19 cellular contexts compared by ENCODE assay signal in genomic region chr2:147603434-147604225, GRCh38.
"Had no signal": no experiment of that assay in that cellular context is flagged by ENCODE, and none has a peak within 500 bp of the region (broad histone marks: within the 10 kb centered on the region; RNA-seq: fewer than 3 reads in every experiment).

No MANE protein-coding gene starts in this region.

- H3K27me3 ChIP-seq: body of pancreas, colonic mucosa, esophagus muscularis mucosa, neutrophil, sigmoid colon, testis had no signal

- ATAC-seq: activated CD8-positive, alpha-beta memory T cell treated with anti-CD3 and anti-CD28 coated beads, Interleukin-2, amount 10 ng/mL, durations not matched to agents 7 days and 5 days; activated T-helper 17 cell treated with anti-CD3 and anti-CD28 coated beads, Interleukin-2, amount 50 U/mL, for 72 hours; body of pancreas; stimulated activated effector memory CD8-positive, alpha-beta T cell treated with anti-CD3 and anti-CD28 coated beads, Interleukin-12 subunit alpha, Interleukin-12 subunit beta, amount 100 ng/mL, for 72 hours had no signal

- DNase-seq: activated B cell treated with CpG ODN at 0.5 μM for 24 hours; activated CD4-positive, alpha-beta memory T cell treated with anti-CD3 and anti-CD28 coated beads for 36 hours; activated CD4-positive, alpha-beta T cell treated with anti-CD3 and anti-CD28 coated beads for 4 hours; activated CD8-positive, alpha-beta memory T cell treated with anti-CD3 and anti-CD28 coated beads, Interleukin-2, amount 10 ng/mL, durations not matched to agents 7 days and 5 days; activated naive CD4-positive, alpha-beta T cell; activated naive CD8-positive, alpha-beta T cell treated with anti-CD3 and anti-CD28 coated beads for 36 hours; body of pancreas; colonic mucosa; kidney; left ventricle myocardium inferior; naive B cell; sigmoid colon; stimulated activated CD4-positive, alpha-beta T cell treated with anti-CD3 and anti-CD28 coated beads, Interleukin-4, amount 100 ng/mL, for 24 hours; testis had no signal

- H3K36me3 ChIP-seq: colonic mucosa, esophagus muscularis mucosa, left ventricle myocardium inferior, neutrophil, sigmoid colon had no signal

- H3K4me1 ChIP-seq: body of pancreas, colonic mucosa, left ventricle myocardium inferior, parathyroid adenoma, sigmoid colon, testis had no signal

- H3K4me3 ChIP-seq: body of pancreas, colonic mucosa, esophagus muscularis mucosa, left ventricle myocardium inferior, sigmoid colon, testis had no signal

- H3K9me3 ChIP-seq: body of pancreas, colonic mucosa, esophagus muscularis mucosa, left ventricle myocardium inferior, neutrophil, sigmoid colon, testis had no signal

- H3K79me2 ChIP-seq: parathyroid adenoma had no signal

- H2AFZ ChIP-seq: parathyroid adenoma had no signal

- H3K27ac ChIP-seq: body of pancreas, colonic mucosa, esophagus muscularis mucosa, left ventricle myocardium inferior, neutrophil, parathyroid adenoma, sigmoid colon had no signal
